In genomic region chr6:163729127-163729872, GRCh38 we compare ENCODE assay signal across 25 cellular contexts.
"Had no signal": no experiment of that assay in that cellular context is flagged by ENCODE, and none has a peak within 500 bp of the region (broad histone marks: within the 10 kb centered on the region; RNA-seq: fewer than 3 reads in every experiment).

No MANE protein-coding gene starts in this region.

- DNase-seq: activated CD4-positive, alpha-beta memory T cell treated with anti-CD3 and anti-CD28 coated beads, Interleukin-2, amount 10 ng/mL, durations not matched to agents 7 days and 5 days; activated CD4-positive, alpha-beta T cell treated with anti-CD3 and anti-CD28 coated beads for 48 hours; activated CD4-positive, CD25-positive, alpha-beta regulatory T cell; activated CD8-positive, alpha-beta memory T cell treated with anti-CD3 and anti-CD28 coated beads, Interleukin-2, amount 10 ng/mL, durations not matched to agents 7 days and 5 days; central memory CD4-positive, alpha-beta T cell; dermis blood vessel endothelial cell; effector CD8-positive, alpha-beta T cell; hypothalamus; left ventricle myocardium superior; pancreas; psoas muscle; small intestine; stimulated activated CD4-positive, alpha-beta T cell treated with anti-CD3 and anti-CD28 coated beads, Interleukin-2, amount 100 ng/mL, for 24 hours; stimulated activated naive CD8-positive, alpha-beta T cell treated with anti-CD3 and anti-CD28 coated beads, Interleukin-15, amount 100 ng/mL, for 72 hours; T-cell had no signal

- H3K27ac ChIP-seq: adrenal gland, ascending aorta, esophagus muscularis mucosa, pancreas, psoas muscle, tibial artery had no signal

- FAIRE-seq: endothelial cell of umbilical vein, frontal cortex, islet of Langerhans, pancreas, small intestine had no signal

- H3K4me3 ChIP-seq: adrenal gland, ascending aorta, esophagus muscularis mucosa, pancreas, psoas muscle, tibial artery had no signal

- H3K9me3 ChIP-seq: adrenal gland, ascending aorta, esophagus muscularis mucosa, pancreas, psoas muscle, tibial artery had no signal

- ATAC-seq: activated CD8-positive, alpha-beta memory T cell treated with anti-CD3 and anti-CD28 coated beads, Interleukin-2, amount 10 ng/mL, durations not matched to agents 7 days and 5 days; activated naive CD4-positive, alpha-beta T cell treated with anti-CD3 and anti-CD28 coated beads, Interleukin-2, amount 50 U/mL, for 72 hours; left ventricle myocardium superior; pancreas; psoas muscle; right cardiac atrium; stimulated activated effector memory CD8-positive, alpha-beta T cell treated with anti-CD3 and anti-CD28 coated beads, Interleukin-12 subunit alpha, Interleukin-12 subunit beta, amount 100 ng/mL, for 72 hours; stimulated activated naive CD8-positive, alpha-beta T cell treated with anti-CD3 and anti-CD28 coated beads, Interleukin-15, amount 100 ng/mL, for 72 hours; T-cell had no signal

- H3K27me3 ChIP-seq: adrenal gland, ascending aorta, esophagus muscularis mucosa, pancreas, tibial artery had no signal

- H3K36me3 ChIP-seq: adrenal gland, ascending aorta, esophagus muscularis mucosa, pancreas, tibial artery had no signal

- H3K4me1 ChIP-seq: ascending aorta, pancreas, tibial artery had no signal
